In genomic region chr16:16163571-16163970, GRCh38 we compare ENCODE assay signal across 22 cellular contexts. TPM values are rescaled to one million over a fixed set of nuclear protein-coding genes. Genes with fewer than 3 reads are reported as not detected.
DNase-seq lines count a peak whose midpoint lies in the region; ATAC-seq and TF ChIP-seq lines count a peak whose summit lies in the region.
"Had no signal": no experiment of that assay in that cellular context is flagged by ENCODE, and none has a peak within 500 bp of the region (broad histone marks: within the 10 kb centered on the region; RNA-seq: fewer than 3 reads in every experiment).

No MANE protein-coding gene starts in this region.

- no peaks in the 10 kb centered on the region for H3K4me1 Mint-ChIP-seq in HFFc6 (ENCODE audit: low read depth)
- H3K4me1 Mint-ChIP-seq: B cell had no signal

- no peaks in the 10 kb centered on the region for H3K27me3 ChIP-seq in DND-41 (ENCODE audit: insufficient read depth, low read length, poor library complexity)
- H3K27me3 ChIP-seq: SJSA1 had no signal

- no peaks in the 10 kb centered on the region; the same call in 1 of the 2 replicates for H3K9me3 Mint-ChIP-seq in HFFc6

- no peaks in the 10 kb centered on the region for H3K79me2 ChIP-seq in DND-41 (ENCODE audit: insufficient read depth, low read length)

- no peaks in the 10 kb centered on the region for H3K36me3 Mint-ChIP-seq in HFFc6 (ENCODE audit: low read depth)

- H4K20me1 ChIP-seq in DND-41 (ENCODE audit: insufficient read depth, low read length) = no peaks in the 10 kb centered on the region

- no peak overlapping the region for H3K4me2 ChIP-seq in DND-41 (ENCODE audit: insufficient read depth, low read length)

- H3K4me3 ChIP-seq in DND-41 (ENCODE audit: low read depth in 1 of 2, low read length in 2 of 2) = no peak overlapping the region
- H3K4me3 ChIP-seq: SJSA1 had no signal

- DNase-seq in DND-41 (peak; percentile 12), RPMI8226 (peak; percentile 89), head of caudate nucleus (peak in 29 of 42 donors; percentile 14 to 74 (median 39)), pons (ENCODE audit: low spot score) (peak; percentile 92), AML-193 (lab: John Stamatoyannopoulos, UW) (no peak), OCI-M1 (lab: John Stamatoyannopoulos, UW) (no peak), HFFc6 (no peak), T-helper 9 cell (no peak)
- DNase-seq: ACHN; CD8-positive, alpha-beta T cell; H7; KBM-7; NCI-H1092; NCI-H1694; NCI-H226; NCI-H526 treated with DMSO at 0.1 percent for 48 hours; NK-92 treated with Interleukin-12 subunit alpha and Interleukin-12 subunit beta, amount 100 ng/mL, for 24 hours; SW 1271 had no signal

- peaks cover 19% of the 10 kb centered on the region; the same call in 1 of the 2 replicates for H3K4me1 ChIP-seq in DND-41 (ENCODE audit: insufficient read depth, low read length)
- H3K4me1 ChIP-seq: SJSA1 had no signal

- TF ChIP-seq CTCF in DND-41 (IDR thresholded peaks at IDR 0.05; ENCODE audit: borderline replicate concordance, extremely low read depth, low read length, poor library complexity, severe bottlenecking) (no peak), HFFc6 (IDR thresholded peaks at IDR 0.05) (no peak)

- intact Hi-C loops in head of caudate nucleus (cut with DNase I) = no loop called here

- no peak overlapping the region for H2AFZ ChIP-seq in DND-41 (ENCODE audit: low read depth, low read length)

- no peaks in the 10 kb centered on the region for H3K36me3 ChIP-seq in DND-41 (ENCODE audit: insufficient read depth, low read length)
- H3K36me3 ChIP-seq: SJSA1 had no signal

- H3K9ac ChIP-seq in DND-41 (ENCODE audit: low read depth, low read length) = no peak overlapping the region; the same call in 1 of the 2 replicates

- peaks cover 17% of the 10 kb centered on the region for H3K9me3 ChIP-seq in DND-41 (ENCODE audit: insufficient read depth, low read length, severe bottlenecking)

- ATAC-seq in DND-41 (ENCODE audit: insufficient read depth, low read depth) = peak; percentile 58
- ATAC-seq: CD8-positive, alpha-beta T cell had no signal

- no peak overlapping the region for H3K27ac Mint-ChIP-seq in HFFc6
- H3K27ac Mint-ChIP-seq: B cell; CD8-positive, alpha-beta T cell had no signal

- peak overlapping the region; percentile 39; the same call in 1 of the 2 replicates for H3K27ac ChIP-seq in DND-41 (ENCODE audit: low read length)
- H3K27ac ChIP-seq: RWPE1, SJSA1 had no signal

- H3K27me3 Mint-ChIP-seq in HFFc6 (ENCODE audit: insufficient read depth) = peaks cover 13% of the 10 kb centered on the region

- no peak overlapping the region for H3K4me3 Mint-ChIP-seq in HFFc6
- H3K4me3 Mint-ChIP-seq: B cell; CD8-positive, alpha-beta T cell had no signal

RNA-seq across cellular contexts. Expression of gene ABCC6, which starts 59.7 kb away (rescaled TPM):
- total RNA-seq in HFFc6 (2021; fragmentation: NEBNext Ultra II Directional; extraction: Animal tissue kit (Norgen Biotek cat#: 25700)) = under 1 TPM in 1 of 6 experiments, not detected in 5; 0.18 TPM
- total RNA-seq: B cell; CD8-positive, alpha-beta T cell; OCI-LY7; SJSA1 had no signal

Comparison
In these comparisons a context has a peak if more than half of its experiments do, and no peak if none do; other contexts are left out.
1. DNase-seq: peak in DND-41 (single experiment), RPMI8226 (single experiment), head of caudate nucleus (29 of 42) and pons (single experiment); none in AML-193 (0 of 2), OCI-M1 (single experiment), HFFc6 (single experiment) and T-helper 9 cell (single experiment).